In the genomic region with DNA sequence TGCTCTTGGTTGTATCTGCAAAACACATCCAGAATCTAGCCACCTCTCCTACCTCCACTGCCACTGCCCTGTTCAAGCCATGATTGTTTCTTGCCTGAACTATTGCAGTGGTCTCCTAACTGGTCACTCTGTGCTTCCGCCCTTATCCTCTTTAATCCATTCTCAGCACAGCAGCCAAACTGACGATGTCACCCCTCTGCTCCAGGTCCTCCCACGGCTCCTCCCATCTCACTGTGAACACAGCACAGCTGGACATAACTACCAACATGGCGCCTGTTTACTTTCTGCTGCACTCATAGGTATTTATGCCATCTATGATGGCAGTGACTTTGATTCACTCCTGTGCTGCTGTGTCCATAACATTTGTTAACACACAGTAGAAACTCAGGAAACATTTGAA, we compare ENCODE assay signal across 1 cellular context.
TF ChIP-seq lines count a peak whose summit lies in the region.

No MANE protein-coding gene starts in this region.

TF ChIP-seq in WTC11, 78 proteins besides CTCF, POLR2A, EP300 and RAD21 (continued from another document):
- TF ChIP-seq, protein P1, sequence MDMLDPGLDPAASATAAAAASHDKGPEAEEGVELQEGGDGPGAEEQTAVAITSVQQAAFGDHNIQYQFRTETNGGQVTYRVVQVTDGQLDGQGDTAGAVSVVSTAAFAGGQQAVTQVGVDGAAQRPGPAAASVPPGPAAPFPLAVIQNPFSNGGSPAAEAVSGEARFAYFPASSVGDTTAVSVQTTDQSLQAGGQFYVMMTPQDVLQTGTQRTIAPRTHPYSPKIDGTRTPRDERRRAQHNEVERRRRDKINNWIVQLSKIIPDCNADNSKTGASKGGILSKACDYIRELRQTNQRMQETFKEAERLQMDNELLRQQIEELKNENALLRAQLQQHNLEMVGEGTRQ (CRISPR knock-in tag; IDR thresholded peaks at IDR 0.05) = no peak
- TF ChIP-seq USF1 (CRISPR knock-in tag; IDR thresholded peaks at IDR 0.05) = no peak
- TF ChIP-seq ZNF219 (CRISPR knock-in tag; IDR thresholded peaks at IDR 0.05; ENCODE audit: borderline replicate concordance) = no peak
- no peak for TF ChIP-seq FOXP1 (CRISPR knock-in tag; IDR thresholded peaks at IDR 0.05; ENCODE audit: borderline replicate concordance)
- TF ChIP-seq PRDM15 (CRISPR knock-in tag; IDR thresholded peaks at IDR 0.05) = no peak
- TF ChIP-seq EMX1 (CRISPR knock-in tag; IDR thresholded peaks at IDR 0.05) = no peak
- no peak for TF ChIP-seq ZNF512 (CRISPR knock-in tag; IDR thresholded peaks at IDR 0.05; ENCODE audit: borderline replicate concordance)
